Comparison of ENCODE assay signal across 17 cellular contexts in genomic region chr5:72681781-72682180, GRCh38.
DNase-seq lines count a peak whose midpoint lies in the region; ATAC-seq, FAIRE-seq and TF ChIP-seq lines count a peak whose summit lies in the region.
"Had no signal": no experiment of that assay in that cellular context is flagged by ENCODE, and none has a peak within 500 bp of the region (broad histone marks: within the 10 kb centered on the region; RNA-seq: fewer than 3 reads in every experiment).

No MANE protein-coding gene starts in this region.

- H3K9me3 ChIP-seq in IMR-90 (ENCODE audit: control insufficient read depth, insufficient read depth, low read length) (peaks cover 3% of the 10 kb centered on the region; the same call in 1 of the 2 replicates), neuronal stem cell (replicated peaks in 1 of 2; ENCODE audit: control insufficient read depth in 2 of 2, insufficient read depth in 1 of 2, low read depth in 1 of 2, low read length in 2 of 2) (no peaks in the 10 kb centered on the region)

- BruUV-seq in IMR-90 (replicated peaks; lab: Mats Ljungman, UMichigan) = no TSS peak

- no peak for ATAC-seq in IMR-90 (ENCODE audit: low read depth)
- ATAC-seq: GM23338, HCT116 had no signal

- no peak for TF ChIP-seq RAD21 in IMR-90 (IDR thresholded peaks at IDR 0.05; ENCODE audit: low read length)

- no peak overlapping the region for H4K5ac ChIP-seq in IMR-90 (ENCODE audit: low read depth, low read length)

- no peak for TF ChIP-seq CTCF in IMR-90 (conservative IDR thresholded peaks at IDR 0.05; ENCODE audit: low read depth, low read length)

- H3K14ac ChIP-seq in IMR-90 (replicated peaks; ENCODE audit: low read depth, low read length) = no peak overlapping the region
- H3K14ac ChIP-seq in neuronal stem cell (ENCODE audit: low read length) = no peak overlapping the region

- peak overlapping the region; percentile 29 for H2AFZ ChIP-seq in IMR-90 (replicated peaks; ENCODE audit: low read length, poor library complexity)
- no peak overlapping the region for H2AFZ ChIP-seq in neuronal stem cell (ENCODE audit: low read length)
- H2AFZ ChIP-seq: GM23338 had no signal

- no CpG with 5 or more reads among the region's 3 CpGs for WGBS in IMR-90 (ENCODE audit: extremely low coverage in 2 of 2, insufficient read length in 1 of 2), 2 experiments
- WGBS in neuronal stem cell (ENCODE audit: extremely low coverage in 2 of 2, insufficient read length in 2 of 2, insufficient replicate concordance in 1 of 2), 2 donors = no CpG with 5 or more reads among the region's 3 CpGs

- intact Hi-C loops in IMR-90 (cut with micrococcal nuclease) = no loop called here

- H2AK9ac ChIP-seq in IMR-90 (replicated peaks; ENCODE audit: low read depth, low read length, poor library complexity) = peak overlapping the region; percentile 42

- H2BK15ac ChIP-seq in IMR-90 (ENCODE audit: low read depth, low read length) (no peak overlapping the region), neuronal stem cell (ENCODE audit: low read length) (no peak overlapping the region)

- H4K8ac ChIP-seq in IMR-90 (ENCODE audit: low read depth in 2 of 2, low read length in 2 of 2) (no peak overlapping the region), neuronal stem cell (ENCODE audit: low read depth, low read length) (no peak overlapping the region)

- no peak overlapping the region for H3K23ac ChIP-seq in IMR-90 (ENCODE audit: low read depth, low read length)
- no peak overlapping the region for H3K23ac ChIP-seq in neuronal stem cell (ENCODE audit: low read depth, low read length, poor library complexity)

- dilution Hi-C loops in IMR-90 (cut with HindIII; ENCODE audit: low sequenced_read_pairs, unreplicated experiment) = no loop called here

- no peak overlapping the region for H2BK20ac ChIP-seq in IMR-90 (ENCODE audit: low read depth, low read length)

- no peak overlapping the region for H2BK5ac ChIP-seq in IMR-90 (ENCODE audit: low read depth, low read length, poor library complexity, severe bottlenecking)
- peak overlapping the region; percentile 21 for H2BK5ac ChIP-seq in neuronal stem cell (ENCODE audit: low read length)

- H2AK5ac ChIP-seq in IMR-90 (ENCODE audit: low read depth, low read length) = no peak overlapping the region
- H2AK5ac ChIP-seq in neuronal stem cell (ENCODE audit: low read depth, low read length) = no peak overlapping the region

- H3K9ac ChIP-seq in IMR-90 (ENCODE audit: low read depth, low read length) (no peak overlapping the region), neuronal stem cell (ENCODE audit: low read depth, low read length, poor library complexity) (no peak overlapping the region)

- DNase-seq in HT1080 (ENCODE audit: low read depth) (peak; percentile 77), IMR-90 (no peak), RCC 7860 (ENCODE audit: low spot score) (peak; percentile 3), neuronal stem cell (ENCODE audit: low spot score) (no peak), SW 1271 (lab: John Stamatoyannopoulos, UW) (no peak), T-helper 2 cell (no peak)
- DNase-seq: C1 segment of cervical spinal cord, Calu3, COR-L47, DMS53, DMS79 treated with DMSO at 0.1 percent for 48 hours, GF-D8, H9 had no signal

- no peaks in the 10 kb centered on the region for H3K9me1 ChIP-seq in IMR-90 (ENCODE audit: insufficient read depth, low read length)

- H3K4me3 ChIP-seq in IMR-90 (ENCODE audit: insufficient read depth, low read depth, low read length) (no peak overlapping the region), neuronal stem cell (ENCODE audit: low read length in 2 of 2) (no peak overlapping the region)
- H3K4me3 ChIP-seq: GM23338 had no signal

- no peak overlapping the region for H3K56ac ChIP-seq in IMR-90 (ENCODE audit: extremely low read depth, insufficient read depth, low read length)

- H4K91ac ChIP-seq in IMR-90 (ENCODE audit: insufficient read depth, low read depth, low read length) = no peak overlapping the region
- no peak overlapping the region for H4K91ac ChIP-seq in neuronal stem cell (ENCODE audit: low read depth, low read length, poor library complexity)

- H3K4me2 ChIP-seq in IMR-90 (ENCODE audit: low read depth, low read length) (no peak overlapping the region), neuronal stem cell (ENCODE audit: insufficient read depth, low read length, poor library complexity, severe bottlenecking) (no peak overlapping the region)
- H3K4me2 ChIP-seq: GM23338 had no signal

- no peak for FAIRE-seq in RCC 7860 (lab: Jason Lieb, UNC)
- FAIRE-seq: GM12891, GM18507 had no signal

- H3K79me1 ChIP-seq in IMR-90 (ENCODE audit: low read depth in 1 of 2, low read length in 2 of 2) = no peaks in the 10 kb centered on the region
- no peaks in the 10 kb centered on the region for H3K79me1 ChIP-seq in neuronal stem cell (ENCODE audit: low read depth, low read length)

- H4K20me1 ChIP-seq in IMR-90 (ENCODE audit: insufficient read depth, low read length) = no peaks in the 10 kb centered on the region

- H3K27me3 ChIP-seq in IMR-90 (ENCODE audit: control insufficient read depth, insufficient read depth, low read length) = peaks cover under 1% of the 10 kb centered on the region; the same call in 1 of the 2 replicates
- H3K27me3 ChIP-seq in neuronal stem cell (ENCODE audit: control insufficient read depth in 3 of 3, insufficient read depth in 3 of 3, low read depth in 1 of 3, low read length in 3 of 3) = no peaks in the 10 kb centered on the region

- in situ Hi-C loops in IMR-90 (cut with MboI; ENCODE audit: low sequenced_read_pairs) = no loop called here

- H3K18ac ChIP-seq in IMR-90 (ENCODE audit: low read depth, low read length) (no peak overlapping the region), neuronal stem cell (ENCODE audit: low read length) (no peak overlapping the region)

- H3K36me3 ChIP-seq in IMR-90 (ENCODE audit: control insufficient read depth, insufficient read depth, low read length) (no peaks in the 10 kb centered on the region), neuronal stem cell (replicated peaks in 1 of 2; ENCODE audit: control insufficient read depth in 2 of 2, insufficient read depth in 2 of 2, low read length in 2 of 2) (no peaks in the 10 kb centered on the region)

- POLR2A ChIA-PET in IMR-90 (lab: Charles Lee; ENCODE audit: unreplicated experiment) = no interaction called here

- H2BK120ac ChIP-seq in IMR-90 (ENCODE audit: low read depth, low read length) (no peak overlapping the region), neuronal stem cell (ENCODE audit: low read depth, low read length) (no peak overlapping the region)

- no peak overlapping the region for H3K27ac ChIP-seq in IMR-90 (ENCODE audit: insufficient read depth, low read length)
- H3K27ac ChIP-seq in neuronal stem cell (replicated peaks; ENCODE audit: low read length) = no peak overlapping the region

- H3K4me1 ChIP-seq in IMR-90 (ENCODE audit: control insufficient read depth, insufficient read depth, low read length) (no peaks in the 10 kb centered on the region), neuronal stem cell (ENCODE audit: control insufficient read depth in 2 of 2, insufficient read depth in 1 of 2, low read depth in 1 of 2, low read length in 2 of 2) (no peaks in the 10 kb centered on the region)

- no peak overlapping the region for H3K4ac ChIP-seq in IMR-90 (ENCODE audit: low read depth, low read length)
- no peak overlapping the region for H3K4ac ChIP-seq in neuronal stem cell (ENCODE audit: low read length)

- CTCF ChIA-PET in IMR-90 (lab: Yijun Ruan, JAX) = no interaction called here

- no peak for TF ChIP-seq POLR2A in IMR-90 (IDR thresholded peaks at IDR 0.05; ENCODE audit: low read depth, low read length)

- no peak overlapping the region for H2BK12ac ChIP-seq in neuronal stem cell (ENCODE audit: low read length)

TF ChIP-seq in IMR-90, 13 proteins besides CTCF, POLR2A, EP300 and RAD21:
- TF ChIP-seq SMC3 (IDR thresholded peaks at IDR 0.05; ENCODE audit: low read depth, low read length) = no peak
- no peak for TF ChIP-seq FOS (IDR thresholded peaks at IDR 0.05; ENCODE audit: low read depth, low read length)
- TF ChIP-seq RFX5 (IDR thresholded peaks at IDR 0.05; ENCODE audit: low read depth, low read length) = no peak
- TF ChIP-seq USF2 (IDR thresholded peaks at IDR 0.05; ENCODE audit: low read depth, low read length) = no peak
- no peak for TF ChIP-seq BHLHE40 (IDR thresholded peaks at IDR 0.05; ENCODE audit: low read depth, low read length)
- no peak for TF ChIP-seq CHD1 (IDR thresholded peaks at IDR 0.05; ENCODE audit: low read depth, low read length)
- no peak for TF ChIP-seq MAFK (IDR thresholded peaks at IDR 0.05; ENCODE audit: low read depth, low read length)
- no peak for TF ChIP-seq MXI1 (IDR thresholded peaks at IDR 0.05; ENCODE audit: borderline replicate concordance, low read depth, low read length)
- no peak for TF ChIP-seq CEBPB (IDR thresholded peaks at IDR 0.05; ENCODE audit: low read depth, low read length)
- TF ChIP-seq RCOR1 (IDR thresholded peaks at IDR 0.05; ENCODE audit: insufficient replicate concordance, low read length) = no peak
- no peak for TF ChIP-seq MAZ (IDR thresholded peaks at IDR 0.05; ENCODE audit: borderline replicate concordance, low read depth, low read length)
- no peak for TF ChIP-seq ELK1 (IDR thresholded peaks at IDR 0.05; ENCODE audit: borderline replicate concordance, low read depth, low read length)
- no peak for TF ChIP-seq NFE2L2 (IDR thresholded peaks at IDR 0.05; ENCODE audit: low read depth, low read length)

Comparison
In these comparisons a context has a peak if more than half of its experiments do, and no peak if none do; other contexts are left out.
1. DNase-seq: peak in HT1080 (single experiment) and RCC 7860 (single experiment); none in IMR-90 (single experiment), neuronal stem cell (single experiment), SW 1271 (0 of 2) and T-helper 2 cell (0 of 5).